In the genomic region with DNA sequence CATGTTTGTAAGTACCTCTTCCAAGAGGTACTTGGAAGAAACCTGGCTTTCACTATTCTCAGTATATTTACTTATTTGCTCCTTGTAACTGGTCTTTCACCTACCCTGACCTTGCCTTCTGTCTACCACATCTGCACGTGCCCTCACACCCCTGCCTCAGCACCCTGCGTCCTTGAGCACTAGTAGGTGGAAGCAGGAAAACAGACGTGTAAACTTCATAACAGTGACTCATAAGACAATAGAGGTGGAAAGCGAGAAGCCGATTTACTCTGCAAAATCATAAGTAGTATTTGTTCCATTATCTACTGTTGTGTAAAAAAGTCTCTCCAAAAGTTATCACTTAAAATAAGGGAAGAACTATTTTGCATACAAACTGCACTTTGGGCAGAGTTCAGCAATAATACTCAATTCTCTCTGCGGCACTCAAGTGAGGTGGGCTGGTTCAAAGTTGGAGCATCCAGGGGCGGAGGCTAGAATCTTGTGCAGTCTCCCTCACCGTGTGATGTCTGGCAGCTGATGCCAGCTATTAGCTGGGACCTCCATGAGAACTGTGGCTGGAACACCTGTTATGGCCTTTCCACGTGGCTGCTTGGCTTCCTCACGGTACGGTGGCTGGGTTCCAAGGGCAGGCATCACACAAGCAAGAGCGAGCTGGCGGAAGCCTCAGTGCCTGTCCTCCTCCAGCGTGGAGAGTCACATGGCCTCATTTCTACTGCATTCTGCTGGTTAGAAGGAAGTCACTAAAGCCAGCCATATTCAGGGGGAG, we compare ENCODE assay signal across 9 cellular contexts. TPM values are rescaled to one million over a fixed set of nuclear protein-coding genes. Genes with fewer than 3 reads are reported as not detected.
DNase-seq lines count a peak whose midpoint lies in the region; ATAC-seq and TF ChIP-seq lines count a peak whose summit lies in the region.
"Had no signal": no experiment of that assay in that cellular context is flagged by ENCODE, and none has a peak within 500 bp of the region (broad histone marks: within the 10 kb centered on the region; RNA-seq: fewer than 3 reads in every experiment).

No MANE protein-coding gene starts in this region.

- H3K4me3 ChIP-seq in right atrium auricular region: no peak overlapping the region

- TF ChIP-seq CTCF in right atrium auricular region (IDR thresholded peaks at IDR 0.05): no peak

- H3K27me3 ChIP-seq in right atrium auricular region: no peaks in the 10 kb centered on the region

- peak; percentile 79 for ATAC-seq in HG02973 (IDR thresholded peaks at IDR 0.05; ENCODE audit: unreplicated experiment)
- ATAC-seq in HG02870 (IDR thresholded peaks at IDR 0.05; ENCODE audit: unreplicated experiment): no peak
- ATAC-seq: HCT116 had no signal

- no peaks in the 10 kb centered on the region for H3K36me3 ChIP-seq in right atrium auricular region

- DNase-seq in DMS53 (lab: John Stamatoyannopoulos, UW) (peak; percentile 95), NOMO-1 treated with DMSO at 0.1 percent for 48 hours (lab: John Stamatoyannopoulos, UW; ENCODE audit: unreplicated experiment) (peak; percentile 62), right atrium auricular region (ENCODE audit: low spot score) (peak; percentile 71), COLO829 (ENCODE audit: low spot score) (no peak)
- peak; percentile 31 to 35 for DNase-seq in activated T-helper 1 cell treated with anti-CD3 and anti-CD28 coated beads, Interleukin-2, amount 50 U/mL, for 16 hours (ENCODE audit: low read depth in 1 of 2, low spot score in 1 of 2)
- peak; percentile 24 to 32 for DNase-seq in stimulated activated CD4-positive, alpha-beta T cell treated with anti-CD3 and anti-CD28 coated beads, Interleukin-1b, Interleukin-23, amount 100 ng/mL, for 4 hours (ENCODE audit: low read depth in 2 of 2)

- H3K9me3 ChIP-seq in right atrium auricular region: no peaks in the 10 kb centered on the region

- peak overlapping the region in 1 of 2 donors; percentile 40 for H3K27ac ChIP-seq in right atrium auricular region

- no peaks in the 10 kb centered on the region for H3K4me1 ChIP-seq in right atrium auricular region

RNA-seq across cellular contexts. Expression of gene PACS1, which starts 30.4 kb away (rescaled TPM):
- total RNA-seq in right atrium auricular region: 10 to 100 TPM; 47.7 to 88.9 TPM

RNA-seq across cellular contexts. Expression of gene SF3B2, which starts 48.3 kb away (rescaled TPM):
- total RNA-seq in right atrium auricular region: 100 to 1,000 TPM in 1 of 2 donors, 10 to 100 TPM in 1; 62.5 to 111 TPM

RNA-seq across cellular contexts. Expression of gene GAL3ST3, which starts 51.5 kb away (rescaled TPM):
- total RNA-seq in right atrium auricular region: 10 to 100 TPM; 22.7 to 29.0 TPM
